Comparison of ENCODE assay signal across 8 cellular contexts in the genomic region with DNA sequence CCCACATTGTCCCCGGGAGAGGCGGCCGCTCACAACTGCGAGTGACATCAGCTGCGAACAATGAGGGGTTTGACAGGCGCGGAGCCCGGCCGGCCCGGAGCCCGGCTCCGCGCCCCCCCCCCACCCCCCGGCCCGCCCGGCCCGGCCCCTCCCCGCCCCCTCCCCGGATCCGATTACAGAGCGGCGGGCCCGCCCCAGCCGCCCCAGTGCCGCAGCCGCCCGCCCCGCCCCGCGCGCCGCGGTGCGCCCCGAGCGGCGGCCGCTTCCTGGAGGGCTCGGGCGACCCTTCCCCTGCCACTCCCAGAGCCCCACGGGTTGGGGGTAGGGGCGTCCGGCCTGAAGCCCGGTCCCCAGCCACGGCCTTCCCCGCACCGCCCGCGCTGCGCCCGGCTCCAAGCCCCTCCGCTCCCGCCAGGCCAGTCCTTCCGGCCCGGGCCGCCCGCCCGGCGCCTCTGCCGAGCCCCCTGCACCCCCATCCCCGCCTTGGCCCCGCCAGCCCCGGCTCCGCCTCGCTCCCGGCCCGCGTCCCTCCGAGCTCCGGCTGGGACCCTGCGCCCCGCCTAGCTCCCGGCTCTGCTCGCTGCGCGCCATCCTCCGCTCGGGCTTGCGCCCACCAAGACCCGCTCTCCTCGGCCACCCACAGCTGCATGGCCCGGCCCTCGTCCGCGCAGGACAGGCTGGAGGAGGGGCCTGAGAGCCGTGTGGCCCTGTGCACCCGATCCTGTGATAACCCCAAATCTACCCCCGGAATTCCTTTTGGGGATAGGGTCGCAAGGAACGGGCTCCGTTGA. TPM values are rescaled to one million over a fixed set of nuclear protein-coding genes. Genes with fewer than 3 reads are reported as not detected.
DNase-seq lines count a peak whose midpoint lies in the region; ATAC-seq and TF ChIP-seq lines count a peak whose summit lies in the region.

A gene (minus strand): TSS at position 71 of the 791 bp plus-strand sequence. CDS start 6,214 bp downstream, outside the sequence.

- peak within 1 kb of the TSS; percentile 54 to 97 for H3K27ac ChIP-seq in SK-N-SH (ENCODE audit: low read depth in 2 of 2, low read length in 1 of 2)
- H3K27ac ChIP-seq in caudate nucleus (ENCODE audit: low read depth, low read length): peak within 1 kb of the TSS; percentile 95

- H3K36me3 ChIP-seq in SK-N-SH (replicated peaks in 1 of 2; ENCODE audit: control insufficient read depth in 1 of 2, insufficient read depth in 2 of 2, low read length in 1 of 2): no peaks in the 10 kb centered on the region

- no peaks in the 10 kb centered on the region for H3K9me2 ChIP-seq in SK-N-SH

- POLR2A ChIA-PET in SK-N-SH (lab: Yijun Ruan, JAX): interaction anchor here (0.6 to 3.9 kb wide), 3 partner anchors 15 to 27 kb away, joined by 3 to 20 read pairs (median 19); a partner anchor contains a TSS

- peak within 1 kb of the TSS; percentile 99 for H3K4me2 ChIP-seq in SK-N-SH

- no peaks in the 10 kb centered on the region for H3K9me3 ChIP-seq in SK-N-SH

- TF ChIP-seq EP300 in SK-N-SH (IDR thresholded peaks at IDR 0.05; ENCODE audit: borderline replicate concordance in 1 of 2, low read depth in 1 of 2, low read length in 1 of 2): no peak

- H3K27me3 ChIP-seq in SK-N-SH (ENCODE audit: insufficient read depth): no peaks in the 10 kb centered on the region

- 0 out of 2 replicates have a peak, but pooled peaks cover 4% of the 10 kb centered on the region for H4K20me1 ChIP-seq in SK-N-SH (ENCODE audit: insufficient read depth)

- CTCF ChIA-PET in SK-N-SH (lab: Yijun Ruan, JAX): interaction anchor here (0.7 to 4.8 kb wide), 8 partner anchors 10 to 155 kb away, joined by 3 to 27 read pairs (median 6); a partner anchor contains a TSS

- peak within 1 kb of the TSS; percentile 79 for H3K9ac ChIP-seq in SK-N-SH

- no peak for TF ChIP-seq RAD21 in SK-N-SH (IDR thresholded peaks at IDR 0.05; ENCODE audit: low read length)

- peaks cover 12% of the 10 kb centered on the region for H3F3A ChIP-seq in SK-N-SH (replicated peaks; ENCODE audit: insufficient read depth)

- peak within 1 kb of the TSS; percentile 76 to 79 for H3K4me3 ChIP-seq in SK-N-SH (ENCODE audit: low read depth in 2 of 2, low read length in 1 of 2)
- H3K4me3 ChIP-seq in skeletal muscle cell (ENCODE audit: low read depth, low read length): peak within 1 kb of the TSS; percentile 75

- peak within 1 kb of the TSS; percentile 63; the same call in 1 of the 2 replicates for H2AFZ ChIP-seq in SK-N-SH (ENCODE audit: low read depth)

- ATAC-seq in HG02852 (IDR thresholded peaks at IDR 0.05; ENCODE audit: unreplicated experiment): peak; percentile 64

- WGBS in SK-N-SH (ENCODE audit: low lambda C conversion rate): under 1% methylated on average over 12 of the region's 91 CpGs

- DNase-seq in NCI-H1092 (lab: John Stamatoyannopoulos, UW) (peak; percentile 9), NCI-H1092 treated with DMSO at 0.1 percent for 48 hours (lab: John Stamatoyannopoulos, UW) (no peak), SK-N-SH (peak; percentile 88), caudate nucleus (lab: John Stamatoyannopoulos, UW) (peak in 57 of 61 donors; percentile 33 to 88 (median 75)), inferior parietal cortex (ENCODE audit: extremely low spot score) (peak; percentile 67), skeletal muscle cell (ENCODE audit: low read depth) (no peak), NCI-H2107 (lab: John Stamatoyannopoulos, UW) (no peak)

- peaks cover 4 to 67% of the 10 kb centered on the region in 2 experiments; a peak in 2 of 4 replicates for H3K4me1 ChIP-seq in SK-N-SH (ENCODE audit: control insufficient read depth in 1 of 2, insufficient read depth in 2 of 2, low read depth in 1 of 2, low read length in 1 of 2)

- no peak for TF ChIP-seq CTCF in SK-N-SH (IDR thresholded peaks at IDR 0.05)

- H3K79me2 ChIP-seq in SK-N-SH (ENCODE audit: insufficient read depth): peaks cover 39% of the 10 kb centered on the region

TF ChIP-seq in SK-N-SH, 30 proteins besides CTCF, POLR2A, EP300 and RAD21:
- TF ChIP-seq, protein P1, sequence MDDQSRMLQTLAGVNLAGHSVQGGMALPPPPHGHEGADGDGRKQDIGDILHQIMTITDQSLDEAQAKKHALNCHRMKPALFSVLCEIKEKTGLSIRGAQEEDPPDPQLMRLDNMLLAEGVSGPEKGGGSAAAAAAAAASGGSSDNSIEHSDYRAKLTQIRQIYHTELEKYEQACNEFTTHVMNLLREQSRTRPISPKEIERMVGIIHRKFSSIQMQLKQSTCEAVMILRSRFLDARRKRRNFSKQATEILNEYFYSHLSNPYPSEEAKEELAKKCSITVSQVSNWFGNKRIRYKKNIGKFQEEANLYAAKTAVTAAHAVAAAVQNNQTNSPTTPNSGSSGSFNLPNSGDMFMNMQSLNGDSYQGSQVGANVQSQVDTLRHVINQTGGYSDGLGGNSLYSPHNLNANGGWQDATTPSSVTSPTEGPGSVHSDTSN (IDR thresholded peaks at IDR 0.05): peak; percentile 21; the same call in 1 of the 2 replicates
- TF ChIP-seq TAF1 (IDR thresholded peaks at IDR 0.05; ENCODE audit: borderline replicate concordance, low read depth, low read length) (no peak), POLR2AphosphoS5 (IDR thresholded peaks at IDR 0.05; ENCODE audit: low read depth, low read length) (peak; percentile 52), MXI1 (IDR thresholded peaks at IDR 0.05; ENCODE audit: low read depth, low read length) (peak; percentile 40; the same call in 1 of the 2 replicates)
- TF ChIP-seq, protein P2, sequence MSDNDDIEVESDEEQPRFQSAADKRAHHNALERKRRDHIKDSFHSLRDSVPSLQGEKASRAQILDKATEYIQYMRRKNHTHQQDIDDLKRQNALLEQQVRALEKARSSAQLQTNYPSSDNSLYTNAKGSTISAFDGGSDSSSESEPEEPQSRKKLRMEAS (IDR thresholded peaks at IDR 0.05; ENCODE audit: low read depth): 0 out of 2 replicates have a peak, but pooled peaks have one; percentile 3
TF ChIP-seq in SK-N-SH: peak in this region for 4.

RNA-seq across cellular contexts. Expression of the gene that starts here (rescaled TPM):
- 97.4 and 118 TPM in 2 replicates for polyA plus RNA-seq in SK-N-SH (2012; rRNA removed)
- polyA plus RNA-seq in SK-N-SH (2012; cell fraction: cytosol; rRNA removed): 43.8 and 61.7 TPM in 2 replicates
- polyA plus RNA-seq in SK-N-SH (2012; cell fraction: nucleus; rRNA removed): 499 and 538 TPM in 2 replicates

Comparison
In these comparisons a context has a peak if more than half of its experiments do, and no peak if none do; other contexts are left out.
1. DNase-seq: peak in NCI-H1092 (single experiment), SK-N-SH (single experiment), caudate nucleus (57 of 61) and inferior parietal cortex (single experiment); none in NCI-H1092 treated with DMSO at 0.1 percent for 48 hours (single experiment), skeletal muscle cell (single experiment) and NCI-H2107 (single experiment).